In genomic region chr12:49811136-49811535, GRCh38 we compare ENCODE assay signal across 22 cellular contexts. TPM values are rescaled to one million over a fixed set of nuclear protein-coding genes. Genes with fewer than 3 reads are reported as not detected.
A peak's percentile ranks its signal among the peaks of the same experiment; 100 is the strongest.
DNase-seq lines count a peak whose midpoint lies in the region; ATAC-seq and TF ChIP-seq lines count a peak whose summit lies in the region.
"Had no signal": no experiment of that assay in that cellular context is flagged by ENCODE, and none has a peak within 500 bp of the region (broad histone marks: within the 10 kb centered on the region; RNA-seq: fewer than 3 reads in every experiment).

No MANE protein-coding gene starts in this region.

- in situ Hi-C loops in KBM-7 (cut with MboI; ENCODE audit: low pct_unique_long_range_greater_than_20kb, low sequenced_read_pairs): no loop called here

- 79 to 83% methylated on average over 1 to 5 of the region's 5 CpGs for WGBS in endodermal cell (ENCODE audit: insufficient coverage in 1 of 2, insufficient read length in 1 of 2), 2 experiments
- 89% methylated on average over 5 of the region's 5 CpGs for WGBS in esophagus muscularis mucosa

- no peaks in the 10 kb centered on the region for H3K9me3 ChIP-seq in DND-41 (ENCODE audit: insufficient read depth, low read length, severe bottlenecking)
- H3K9me3 ChIP-seq in HUES48 (ENCODE audit: control insufficient read depth, insufficient read depth, low read length): no peaks in the 10 kb centered on the region
- no peaks in the 10 kb centered on the region for H3K9me3 ChIP-seq in endodermal cell (ENCODE audit: control insufficient read depth, low read length)
- no peaks in the 10 kb centered on the region for H3K9me3 ChIP-seq in esophagus muscularis mucosa
- H3K9me3 ChIP-seq: colonic mucosa, right atrium auricular region, SK-N-SH, thyroid gland had no signal

- H3K36me3 ChIP-seq in DND-41 (ENCODE audit: insufficient read depth, low read length) (peaks cover 5% of the 10 kb centered on the region; the same call in 1 of the 2 replicates), HUES48 (ENCODE audit: control insufficient read depth, insufficient read depth, low read length) (peaks cover 10% of the 10 kb centered on the region; the same call in 1 of the 2 replicates), endodermal cell (ENCODE audit: control insufficient read depth, insufficient read depth, low read length) (peaks cover 3% of the 10 kb centered on the region), esophagus muscularis mucosa (peaks cover 4 to 24% (median 5%) of the 10 kb centered on the region in 4 donors)
- H3K36me3 ChIP-seq: colonic mucosa, right atrium auricular region, thyroid gland had no signal

- ATAC-seq in DND-41 (ENCODE audit: insufficient read depth, low read depth): peak; percentile 39; the same call in 1 of the 3 replicates
- ATAC-seq: PC-3; stimulated activated effector memory CD8-positive, alpha-beta T cell treated with anti-CD3 and anti-CD28 coated beads, Interleukin-12 subunit alpha, Interleukin-12 subunit beta, amount 100 ng/mL, for 72 hours had no signal

- H3K27me3 Mint-ChIP-seq in endodermal cell (ENCODE audit: insufficient read depth) (no peaks in the 10 kb centered on the region), nephron progenitor cell (ENCODE audit: low read depth, poor library complexity) (peaks cover 5% of the 10 kb centered on the region)
- H3K27me3 Mint-ChIP-seq: activated naive CD8-positive, alpha-beta T cell; CD8-positive, alpha-beta memory T cell had no signal

- H3K9me3 Mint-ChIP-seq in endodermal cell (no peaks in the 10 kb centered on the region), nephron progenitor cell (no peaks in the 10 kb centered on the region)
- H3K9me3 Mint-ChIP-seq: CD8-positive, alpha-beta memory T cell; stimulated activated effector memory CD8-positive, alpha-beta T cell treated with anti-CD3 and anti-CD28 coated beads, Interleukin-12 subunit alpha, Interleukin-12 subunit beta, amount 100 ng/mL, for 72 hours had no signal

- no peak for TF ChIP-seq EP300 in esophagus muscularis mucosa (IDR thresholded peaks at IDR 0.05)

- peaks cover 15% of the 10 kb centered on the region for H3K36me3 Mint-ChIP-seq in endodermal cell (ENCODE audit: low read depth)
- peaks cover 28% of the 10 kb centered on the region for H3K36me3 Mint-ChIP-seq in nephron progenitor cell (ENCODE audit: low read depth)
- H3K36me3 Mint-ChIP-seq: stimulated activated effector memory CD8-positive, alpha-beta T cell treated with anti-CD3 and anti-CD28 coated beads, Interleukin-12 subunit alpha, Interleukin-12 subunit beta, amount 100 ng/mL, for 72 hours had no signal

- no peak overlapping the region for H3K4me2 ChIP-seq in DND-41 (ENCODE audit: insufficient read depth, low read length)
- H3K4me2 ChIP-seq: SK-N-SH had no signal

- H3K27ac Mint-ChIP-seq in endodermal cell (no peak overlapping the region), nephron progenitor cell (peak overlapping the region; percentile 79)
- H3K27ac Mint-ChIP-seq: activated naive CD8-positive, alpha-beta T cell had no signal

- H3K79me2 ChIP-seq in DND-41 (ENCODE audit: insufficient read depth, low read length): peaks cover 42% of the 10 kb centered on the region

- H3K9ac ChIP-seq in DND-41 (ENCODE audit: low read depth, low read length) (no peak overlapping the region), HUES48 (ENCODE audit: low read depth, low read length) (no peak overlapping the region), endodermal cell (ENCODE audit: extremely low read depth, low read length, poor library complexity, severe bottlenecking) (no peak overlapping the region)
- H3K9ac ChIP-seq: SK-N-SH had no signal

- peaks cover 40% of the 10 kb centered on the region for H4K20me1 ChIP-seq in DND-41 (ENCODE audit: insufficient read depth, low read length)

- TF ChIP-seq CTCF in DND-41 (IDR thresholded peaks at IDR 0.05; ENCODE audit: borderline replicate concordance, extremely low read depth, low read length, poor library complexity, severe bottlenecking) (no peak), endodermal cell (conservative IDR thresholded peaks at IDR 0.05) (no peak), nephron progenitor cell (IDR thresholded peaks at IDR 0.05) (no peak), esophagus muscularis mucosa (IDR thresholded peaks at IDR 0.05) (no peak)

- H3K4me3 Mint-ChIP-seq in endodermal cell (no peak overlapping the region), nephron progenitor cell (no peak overlapping the region)
- H3K4me3 Mint-ChIP-seq: activated naive CD8-positive, alpha-beta T cell; CD8-positive, alpha-beta memory T cell; stimulated activated effector memory CD8-positive, alpha-beta T cell treated with anti-CD3 and anti-CD28 coated beads, Interleukin-12 subunit alpha, Interleukin-12 subunit beta, amount 100 ng/mL, for 72 hours had no signal

- H2AFZ ChIP-seq in DND-41 (ENCODE audit: low read depth, low read length): no peak overlapping the region

- H3K4me3 ChIP-seq in DND-41 (ENCODE audit: low read depth in 1 of 2, low read length in 2 of 2) (no peak overlapping the region), HUES48 (ENCODE audit: low read depth, low read length) (no peak overlapping the region), endodermal cell (ENCODE audit: low read length) (no peak overlapping the region), esophagus muscularis mucosa (no peak overlapping the region)
- H3K4me3 ChIP-seq: colonic mucosa, right atrium auricular region, thyroid gland had no signal

- intact Hi-C loops in esophagus muscularis mucosa (cut with DNase I): no loop called here

- H3K27me3 ChIP-seq in DND-41 (ENCODE audit: insufficient read depth, low read length, poor library complexity) (no peaks in the 10 kb centered on the region), HUES48 (ENCODE audit: control insufficient read depth, insufficient read depth, low read length) (no peaks in the 10 kb centered on the region), endodermal cell (ENCODE audit: control insufficient read depth, insufficient read depth, low read length, poor library complexity, severe bottlenecking) (no peaks in the 10 kb centered on the region), esophagus muscularis mucosa (no peaks in the 10 kb centered on the region)
- H3K27me3 ChIP-seq: colonic mucosa, right atrium auricular region, thyroid gland had no signal

- H3K4me1 ChIP-seq in DND-41 (ENCODE audit: insufficient read depth, low read length): no peaks in the 10 kb centered on the region
- H3K4me1 ChIP-seq in HUES48 (ENCODE audit: control insufficient read depth, insufficient read depth, low read length): peaks cover 29% of the 10 kb centered on the region
- H3K4me1 ChIP-seq in endodermal cell (ENCODE audit: control insufficient read depth, insufficient read depth, low read length): no peaks in the 10 kb centered on the region
- H3K4me1 ChIP-seq in esophagus muscularis mucosa: peaks cover 29 to 51% (median 47%) of the 10 kb centered on the region in 4 donors
- H3K4me1 ChIP-seq: colonic mucosa had no signal

- no peak for TF ChIP-seq POLR2A in esophagus muscularis mucosa (IDR thresholded peaks at IDR 0.05; ENCODE audit: low read depth)

- H3K4me1 Mint-ChIP-seq in endodermal cell (peaks cover 22% of the 10 kb centered on the region), nephron progenitor cell (peaks cover 63% of the 10 kb centered on the region)

- H3K27ac ChIP-seq in DND-41 (ENCODE audit: low read length) (no peak overlapping the region), HUES48 (ENCODE audit: low read depth, low read length) (peak overlapping the region; percentile 47), endodermal cell (ENCODE audit: low read depth, low read length) (peak overlapping the region; percentile 7), esophagus muscularis mucosa (replicated peaks in 1 of 4) (peak overlapping the region in 1 of 4 donors; percentile 22)
- H3K27ac ChIP-seq: colonic mucosa, thyroid gland had no signal

- DNase-seq in DND-41 (no peak), endodermal cell (peak; percentile 63), nephron progenitor cell (no peak), NCI-H1417 treated with DMSO at 0.1 percent for 48 hours (lab: John Stamatoyannopoulos, UW) (no peak), esophagus muscularis mucosa (ENCODE audit: extremely low spot score) (no peak), DMS79 (lab: John Stamatoyannopoulos, UW) (no peak), KBM-7 (no peak)
- DNase-seq: activated CD8-positive, alpha-beta memory T cell treated with anti-CD3 and anti-CD28 coated beads for 24 hours; CD8-positive, alpha-beta memory T cell; colonic mucosa; foreskin fibroblast; HCEC 1CT; midbrain; MM.1S; NCI-H774; PC-3; SK-N-SH; thyroid gland had no signal

RNA-seq across cellular contexts. Expression of gene NCKAP5L, which starts 17.1 kb away (rescaled TPM):
- total RNA-seq in endodermal cell (10 to 100 TPM; 21.2 to 24.1 TPM), esophagus muscularis mucosa (10 to 100 TPM; 15.0 to 30.5 (median 23.0) TPM)
- 28.0 TPM for polyA plus RNA-seq in endodermal cell (2013, experiment 1 of 2)
- polyA plus RNA-seq in endodermal cell (2013, experiment 2 of 2): 25.4 TPM

RNA-seq across cellular contexts. Expression of gene BCDIN3D, which starts 31.8 kb away (rescaled TPM):
- 1 to 10 TPM; 2.8 to 3.8 TPM for total RNA-seq in endodermal cell
- 4.8 TPM for polyA plus RNA-seq in endodermal cell (2013, experiment 1 of 2)
- 5.1 TPM for polyA plus RNA-seq in endodermal cell (2013, experiment 2 of 2)
- total RNA-seq in esophagus muscularis mucosa: 1 to 10 TPM; 2.2 to 6.2 (median 5.5) TPM
